Comparison of ENCODE assay signal across 33 cellular contexts in the genomic region with DNA sequence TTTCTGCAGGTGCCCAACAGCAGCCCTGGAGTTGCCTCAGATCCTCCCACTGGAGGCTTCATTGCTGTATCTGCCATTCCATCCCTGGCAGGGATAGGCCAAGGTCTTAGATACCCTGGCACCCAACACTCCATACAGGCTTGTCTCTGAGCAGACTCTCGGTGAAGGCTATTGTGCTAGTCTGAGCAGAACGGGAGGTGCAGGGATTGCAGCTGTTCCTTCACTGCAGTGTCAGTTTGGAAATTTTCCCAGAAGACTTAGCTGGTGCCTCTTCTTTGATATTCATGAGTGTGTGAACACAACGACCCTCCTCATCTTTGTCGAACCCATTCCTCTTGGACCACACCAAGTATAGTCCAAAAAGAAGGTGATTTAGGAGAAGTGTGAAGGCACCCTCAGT. TPM values are rescaled to one million over a fixed set of nuclear protein-coding genes. Genes with fewer than 3 reads are reported as not detected.
"Had no signal": no experiment of that assay in that cellular context is flagged by ENCODE, and none has a peak within 500 bp of the region (broad histone marks: within the 10 kb centered on the region; RNA-seq: fewer than 3 reads in every experiment).

No MANE protein-coding gene starts in this region.

- H3K27ac Mint-ChIP-seq: activated CD4-positive, alpha-beta memory T cell treated with anti-CD3 and anti-CD28 coated beads, Interleukin-2, amount 10 ng/mL, durations not matched to agents 7 days and 5 days; activated CD4-positive, alpha-beta T cell treated with anti-CD3 and anti-CD28 coated beads, Interleukin-2, amount 10 ng/mL, durations not matched to agents 7 days and 5 days; activated naive CD4-positive, alpha-beta T cell treated with anti-CD3 and anti-CD28 coated beads, Interleukin-2, amount 10 ng/mL, durations not matched to agents 7 days and 5 days; activated naive CD8-positive, alpha-beta T cell treated with anti-CD3 and anti-CD28 coated beads, Interleukin-2, amount 10 ng/mL, durations not matched to agents 7 days and 5 days; activated T-cell treated with anti-CD3 and anti-CD28 coated beads, Interleukin-2, amount 50 U/mL, for 24 hours; memory B cell; natural killer cell treated with Interleukin-12 subunit alpha and Interleukin-12 subunit beta and Interleukin-15 and Interleukin-18, amount 100 ng/mL, for 72 hours; T-helper 1 cell treated with Interleukin-12 subunit alpha and Interleukin-12 subunit beta and Interleukin-4 antibody, amounts not matched to agents 30 μg/mL and 1 μg/mL, for 36 hours had no signal

- H3K27me3 ChIP-seq: ascending aorta, brain microvascular endothelial cell, suprapubic skin had no signal

- H3K4me3 Mint-ChIP-seq: activated CD4-positive, alpha-beta memory T cell treated with anti-CD3 and anti-CD28 coated beads, Interleukin-2, amount 10 ng/mL, durations not matched to agents 7 days and 5 days; activated CD4-positive, alpha-beta T cell treated with anti-CD3 and anti-CD28 coated beads, Interleukin-2, amount 10 ng/mL, durations not matched to agents 7 days and 5 days; activated naive CD4-positive, alpha-beta T cell treated with anti-CD3 and anti-CD28 coated beads, Interleukin-2, amount 10 ng/mL, durations not matched to agents 7 days and 5 days; activated naive CD8-positive, alpha-beta T cell treated with anti-CD3 and anti-CD28 coated beads, Interleukin-2, amount 10 ng/mL, durations not matched to agents 7 days and 5 days; activated T-cell treated with anti-CD3 and anti-CD28 coated beads, Interleukin-2, amount 50 U/mL, for 24 hours; memory B cell; natural killer cell treated with Interleukin-12 subunit alpha and Interleukin-12 subunit beta and Interleukin-15 and Interleukin-18, amount 100 ng/mL, for 72 hours; T-helper 1 cell treated with Interleukin-12 subunit alpha and Interleukin-12 subunit beta and Interleukin-4 antibody, amounts not matched to agents 30 μg/mL and 1 μg/mL, for 36 hours had no signal

- H3K27ac ChIP-seq: ascending aorta, brain microvascular endothelial cell, gastroesophageal sphincter, neutrophil, suprapubic skin, tibial artery, VCaP had no signal

- H3K4me3 ChIP-seq: ascending aorta, gastroesophageal sphincter, suprapubic skin, tibial artery had no signal

- DNase-seq: activated CD4-positive, alpha-beta memory T cell treated with anti-CD3 and anti-CD28 coated beads, Interleukin-2, amount 10 ng/mL, durations not matched to agents 7 days and 5 days; activated CD4-positive, alpha-beta T cell treated with anti-CD3 and anti-CD28 coated beads for 1 hour; activated CD4-positive, alpha-beta T cell treated with anti-CD3 and anti-CD28 coated beads, Interleukin-2, amount 10 ng/mL, durations not matched to agents 7 days and 5 days; activated CD8-positive, alpha-beta memory T cell treated with anti-CD3 and anti-CD28 coated beads, Interleukin-2, amount 50 U/mL, for 48 hours; activated gamma-delta T cell; activated naive CD4-positive, alpha-beta T cell treated with anti-CD3 and anti-CD28 coated beads, Interleukin-2, amount 10 ng/mL, durations not matched to agents 7 days and 5 days; activated naive CD8-positive, alpha-beta T cell treated with anti-CD3 and anti-CD28 coated beads, Interleukin-2, amount 10 ng/mL, durations not matched to agents 7 days and 5 days; activated T-cell treated with anti-CD3 and anti-CD28 coated beads, Interleukin-2, amount 50 U/mL, for 24 hours; head of caudate nucleus; hypothalamus; midbrain; stimulated activated naive CD4-positive, alpha-beta T cell; SW 1271; T-helper 9 cell; tibial artery had no signal

- H3K9me3 Mint-ChIP-seq: activated CD4-positive, alpha-beta memory T cell treated with anti-CD3 and anti-CD28 coated beads, Interleukin-2, amount 10 ng/mL, durations not matched to agents 7 days and 5 days; activated CD4-positive, alpha-beta T cell treated with anti-CD3 and anti-CD28 coated beads, Interleukin-2, amount 10 ng/mL, durations not matched to agents 7 days and 5 days; activated naive CD4-positive, alpha-beta T cell treated with anti-CD3 and anti-CD28 coated beads, Interleukin-2, amount 10 ng/mL, durations not matched to agents 7 days and 5 days; activated naive CD8-positive, alpha-beta T cell treated with anti-CD3 and anti-CD28 coated beads, Interleukin-2, amount 10 ng/mL, durations not matched to agents 7 days and 5 days; activated T-cell treated with anti-CD3 and anti-CD28 coated beads, Interleukin-2, amount 50 U/mL, for 24 hours; memory B cell; natural killer cell treated with Interleukin-12 subunit alpha and Interleukin-12 subunit beta and Interleukin-15 and Interleukin-18, amount 100 ng/mL, for 72 hours; T-helper 1 cell treated with Interleukin-12 subunit alpha and Interleukin-12 subunit beta and Interleukin-4 antibody, amounts not matched to agents 30 μg/mL and 1 μg/mL, for 36 hours had no signal

- H3K9me3 ChIP-seq: ascending aorta, gastroesophageal sphincter, neutrophil, suprapubic skin, tibial artery had no signal

- FAIRE-seq: endothelial cell of umbilical vein, TTC549 had no signal

- H3K27me3 Mint-ChIP-seq: natural killer cell treated with Interleukin-12 subunit alpha and Interleukin-12 subunit beta and Interleukin-15 and Interleukin-18, amount 100 ng/mL, for 72 hours had no signal

- ATAC-seq: gastroesophageal sphincter; natural killer cell treated with Interleukin-12 subunit alpha and Interleukin-12 subunit beta and Interleukin-15 and Interleukin-18, amount 100 ng/mL, for 72 hours had no signal

- H3K36me3 Mint-ChIP-seq: activated naive CD4-positive, alpha-beta T cell treated with anti-CD3 and anti-CD28 coated beads, Interleukin-2, amount 10 ng/mL, durations not matched to agents 7 days and 5 days; activated naive CD8-positive, alpha-beta T cell treated with anti-CD3 and anti-CD28 coated beads, Interleukin-2, amount 10 ng/mL, durations not matched to agents 7 days and 5 days; memory B cell; natural killer cell treated with Interleukin-12 subunit alpha and Interleukin-12 subunit beta and Interleukin-15 and Interleukin-18, amount 100 ng/mL, for 72 hours had no signal

- H3K36me3 ChIP-seq: ascending aorta, brain microvascular endothelial cell, gastroesophageal sphincter, neutrophil, suprapubic skin, tibial artery had no signal

RNA-seq across cellular contexts. Expression of a gene that starts 39.1 kb away (rescaled TPM):
- total RNA-seq: activated CD4-positive, alpha-beta memory T cell treated with anti-CD3 and anti-CD28 coated beads, Interleukin-2, amount 10 ng/mL, durations not matched to agents 7 days and 5 days; activated CD4-positive, alpha-beta T cell treated with anti-CD3 and anti-CD28 coated beads, Interleukin-2, amount 10 ng/mL, durations not matched to agents 7 days and 5 days; activated naive CD8-positive, alpha-beta T cell treated with anti-CD3 and anti-CD28 coated beads, Interleukin-2, amount 10 ng/mL, durations not matched to agents 7 days and 5 days; ascending aorta; endothelial cell of umbilical vein; fibroblast of lung; fibroblast of villous mesenchyme; gastroesophageal sphincter; kidney epithelial cell; natural killer cell treated with Interleukin-12 subunit alpha and Interleukin-12 subunit beta and Interleukin-15 and Interleukin-18, amount 100 ng/mL, for 72 hours; osteocyte; posterior vena cava; renal cortical epithelial cell had no signal
- polyA plus RNA-seq: endothelial cell of umbilical vein, esophagus, fibroblast of lung had no signal
